Comparison of ENCODE assay signal across 8 cellular contexts in the genomic region with DNA sequence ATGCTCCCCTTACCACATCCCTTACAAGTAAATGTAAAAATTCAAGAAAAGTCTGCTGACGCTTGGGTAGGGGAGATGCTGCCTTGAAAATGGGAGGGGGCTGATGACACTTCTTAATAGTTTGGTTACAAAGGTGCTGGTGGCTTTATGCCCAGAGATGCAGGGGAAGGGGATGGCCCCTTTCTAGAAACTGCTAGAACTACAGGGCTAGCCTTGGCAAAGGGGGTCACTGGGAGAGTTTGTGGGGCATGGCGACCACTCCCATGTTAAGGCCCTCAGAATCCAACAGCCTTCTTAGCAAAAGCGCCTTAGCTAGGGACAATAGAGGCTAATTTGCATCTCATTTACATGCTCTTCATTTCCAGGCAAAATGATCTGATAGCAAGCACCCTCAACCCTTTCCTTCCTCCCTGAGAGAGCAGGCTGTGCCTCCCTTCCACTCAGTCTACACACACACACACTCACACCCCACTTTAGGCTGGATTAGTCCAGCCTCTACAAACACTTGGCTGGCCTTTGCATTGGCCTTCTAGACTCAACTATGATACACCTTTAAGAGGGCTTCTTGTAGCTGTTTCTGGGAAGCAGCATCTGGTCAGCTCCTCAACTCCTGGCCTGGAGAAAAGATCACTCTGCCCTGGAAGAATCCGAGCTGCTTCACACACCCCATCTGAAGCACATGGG. TPM values are rescaled to one million over a fixed set of nuclear protein-coding genes. Genes with fewer than 3 reads are reported as not detected.
DNase-seq lines count a peak whose midpoint lies in the region; ATAC-seq and TF ChIP-seq lines count a peak whose summit lies in the region.
"Had no signal": no experiment of that assay in that cellular context is flagged by ENCODE, and none has a peak within 500 bp of the region (broad histone marks: within the 10 kb centered on the region; RNA-seq: fewer than 3 reads in every experiment).

No MANE protein-coding gene starts in this region.

- peaks cover 13% of the 10 kb centered on the region for H3K27me3 Mint-ChIP-seq in activated CD8-positive, alpha-beta T cell treated with anti-CD3 and anti-CD28 coated beads, Interleukin-2, amount 10 ng/mL, durations not matched to agents 7 days and 5 days (ENCODE audit: low read depth)

- ATAC-seq in left lung: peak; percentile 58
- ATAC-seq in activated CD8-positive, alpha-beta T cell treated with anti-CD3 and anti-CD28 coated beads, Interleukin-2, amount 10 ng/mL, durations not matched to agents 7 days and 5 days: no peak

- no peaks in the 10 kb centered on the region for H3K9me3 ChIP-seq in HUES64 (ENCODE audit: insufficient read depth, low read depth, low read length)
- H3K9me3 ChIP-seq in left lung: no peaks in the 10 kb centered on the region

- peak overlapping the region; percentile 85 for H3K4me3 ChIP-seq in HUES64 (ENCODE audit: low read length)
- H3K4me3 ChIP-seq in astrocyte of the cerebellum (ENCODE audit: low read depth, low read length): peak overlapping the region; percentile 70
- H3K4me3 ChIP-seq in left lung: peak overlapping the region in 1 of 2 donors; percentile 81
- peak overlapping the region in 5 of 7 experiments; percentile 59 to 92 (median 76) for H3K4me3 ChIP-seq in skin epidermis

- H3K9me3 Mint-ChIP-seq in activated CD8-positive, alpha-beta T cell treated with anti-CD3 and anti-CD28 coated beads, Interleukin-2, amount 10 ng/mL, durations not matched to agents 7 days and 5 days (ENCODE audit: insufficient read depth): no peaks in the 10 kb centered on the region

- H3K4me3 Mint-ChIP-seq in activated CD8-positive, alpha-beta T cell treated with anti-CD3 and anti-CD28 coated beads, Interleukin-2, amount 10 ng/mL, durations not matched to agents 7 days and 5 days: no peak overlapping the region

- H3K9ac ChIP-seq in HUES64 (ENCODE audit: low read depth, low read length): peak overlapping the region; percentile 46; the same call in 1 of the 2 replicates

- peaks cover 15% of the 10 kb centered on the region for H3K4me1 Mint-ChIP-seq in activated CD8-positive, alpha-beta T cell treated with anti-CD3 and anti-CD28 coated beads, Interleukin-2, amount 10 ng/mL, durations not matched to agents 7 days and 5 days (ENCODE audit: low read depth)

- CTCF ChIA-PET in activated CD8-positive, alpha-beta T cell treated with anti-CD3 and anti-CD28 coated beads, Interleukin-2, amount 10 ng/mL, durations not matched to agents 7 days and 5 days (lab: Charles Lee): interaction anchor here (1.3 to 4.4 kb wide), 2 partner anchors 10 to 11 kb away, joined by 5 to 28 read pairs; a partner anchor contains a TSS

- no peak overlapping the region for H3K27ac Mint-ChIP-seq in activated CD8-positive, alpha-beta T cell treated with anti-CD3 and anti-CD28 coated beads, Interleukin-2, amount 10 ng/mL, durations not matched to agents 7 days and 5 days

- POLR2A ChIA-PET in activated CD8-positive, alpha-beta T cell treated with anti-CD3 and anti-CD28 coated beads, Interleukin-2, amount 10 ng/mL, durations not matched to agents 7 days and 5 days (lab: Charles Lee): no interaction called here

- DNase-seq in astrocyte of the cerebellum (ENCODE audit: low read depth): no peak
- peak in 1 of 2 donors; percentile 50 for DNase-seq in left lung
- no peak for DNase-seq in stimulated activated CD4-positive, alpha-beta T cell treated with anti-CD3 and anti-CD28 coated beads, Interleukin-15, amount 100 ng/mL, for 24 hours
- no peak for DNase-seq in activated CD8-positive, alpha-beta T cell treated with anti-CD3 and anti-CD28 coated beads, Interleukin-2, amount 10 ng/mL, durations not matched to agents 7 days and 5 days
- no peak for DNase-seq in H4 (ENCODE audit: low spot score)
- DNase-seq: activated CD4-positive, alpha-beta T cell treated with anti-CD3 and anti-CD28 coated beads for 1 hour had no signal

- H3K27me3 ChIP-seq in HUES64 (ENCODE audit: insufficient read depth, low read length): peaks cover 30% of the 10 kb centered on the region
- peaks cover 0 to 17% of the 10 kb centered on the region in 2 donors for H3K27me3 ChIP-seq in left lung

- H3K36me3 ChIP-seq in HUES64 (ENCODE audit: insufficient read depth, low read length) (peaks cover 5% of the 10 kb centered on the region; the same call in 1 of the 2 replicates), left lung (no peaks in the 10 kb centered on the region)

- H3K36me3 Mint-ChIP-seq in activated CD8-positive, alpha-beta T cell treated with anti-CD3 and anti-CD28 coated beads, Interleukin-2, amount 10 ng/mL, durations not matched to agents 7 days and 5 days (ENCODE audit: low read depth): no peaks in the 10 kb centered on the region

- TF ChIP-seq CTCF in astrocyte of the cerebellum (IDR thresholded peaks at IDR 0.05; ENCODE audit: low read depth, low read length, missing control alignments): no peak
- no peak for TF ChIP-seq CTCF in left lung (IDR thresholded peaks at IDR 0.05)

- peaks cover 28% of the 10 kb centered on the region for H3K4me1 ChIP-seq in HUES64 (ENCODE audit: insufficient read depth, low read length)
- H3K4me1 ChIP-seq in left lung: peaks cover 8 to 30% of the 10 kb centered on the region in 2 donors

- in situ Hi-C loops in astrocyte of the cerebellum (cut with HindIII; ENCODE audit: low sequenced_read_pairs): loop anchor here (5.0 kb wide), 1 partner anchor 47 kb away; no protein-coding TSS in a partner anchor

- WGBS in HUES64: 53% methylated on average over 4 of the region's 4 CpGs

- no peak overlapping the region for H3K27ac ChIP-seq in HUES64 (ENCODE audit: low read depth, low read length)
- H3K27ac ChIP-seq in left lung: no peak overlapping the region
- peak overlapping the region in 3 of 21 experiments; percentile 79 to 82 (median 81) for H3K27ac ChIP-seq in skin epidermis

- intact Hi-C loops in left lung (cut with DNase I): no loop called here

RNA-seq across cellular contexts. Expression of a gene that starts 1.8 kb away (rescaled TPM):
- polyA plus RNA-seq in HUES64 (2013, experiment 1 of 2): 9.7 TPM
- 18.6 TPM for polyA plus RNA-seq in HUES64 (2013, experiment 2 of 2)
- total RNA-seq in left lung: 1 to 10 TPM; 3.9 to 8.9 TPM
- total RNA-seq in activated CD8-positive, alpha-beta T cell treated with anti-CD3 and anti-CD28 coated beads, Interleukin-2, amount 10 ng/mL, durations not matched to agents 7 days and 5 days: 1 to 10 TPM; 1.9 to 2.2 TPM
- total RNA-seq in H4 (2014; rRNA removed; shearing (Covaris generic)): 1.1 and 2.7 TPM in 2 replicates

RNA-seq across cellular contexts. Expression of a gene that starts 11.8 kb away (rescaled TPM):
- polyA plus RNA-seq in HUES64 (2013, experiment 1 of 2): not detected
- not detected for polyA plus RNA-seq in HUES64 (2013, experiment 2 of 2)
- 10 to 100 TPM in 1 of 2 donors, 1 to 10 TPM in 1; 7.1 to 14.5 TPM for total RNA-seq in left lung
- 10 to 100 TPM; 18.5 to 20.0 TPM for total RNA-seq in activated CD8-positive, alpha-beta T cell treated with anti-CD3 and anti-CD28 coated beads, Interleukin-2, amount 10 ng/mL, durations not matched to agents 7 days and 5 days
- total RNA-seq in H4 (2014; rRNA removed; shearing (Covaris generic)): not detected in 2 replicates

RNA-seq across cellular contexts. Expression of a gene that starts 21.1 kb away (rescaled TPM):
- polyA plus RNA-seq in HUES64 (2013, experiment 1 of 2): 5.7 TPM
- 4.7 TPM for polyA plus RNA-seq in HUES64 (2013, experiment 2 of 2)
- 1 to 10 TPM; 5.8 to 8.7 TPM for total RNA-seq in left lung
- 1 to 10 TPM; 3.7 to 4.3 TPM for total RNA-seq in activated CD8-positive, alpha-beta T cell treated with anti-CD3 and anti-CD28 coated beads, Interleukin-2, amount 10 ng/mL, durations not matched to agents 7 days and 5 days
- 5.4 and 7.2 TPM in 2 replicates for total RNA-seq in H4 (2014; rRNA removed; shearing (Covaris generic))

RNA-seq across cellular contexts. Expression of a gene that starts 21.3 kb away (rescaled TPM):
- polyA plus RNA-seq in HUES64 (2013, experiment 1 of 2): 41.9 TPM
- polyA plus RNA-seq in HUES64 (2013, experiment 2 of 2): 43.9 TPM
- 10 to 100 TPM; 29.7 to 35.0 TPM for total RNA-seq in left lung
- 10 to 100 TPM; 53.0 to 55.9 TPM for total RNA-seq in activated CD8-positive, alpha-beta T cell treated with anti-CD3 and anti-CD28 coated beads, Interleukin-2, amount 10 ng/mL, durations not matched to agents 7 days and 5 days
- total RNA-seq in H4 (2014; rRNA removed; shearing (Covaris generic)): 31.5 and 39.7 TPM in 2 replicates

RNA-seq across cellular contexts. Expression of a gene that starts 31.2 kb away (rescaled TPM):
- not detected for polyA plus RNA-seq in HUES64 (2013, experiment 1 of 2)
- polyA plus RNA-seq in HUES64 (2013, experiment 2 of 2): not detected
- under 1 TPM in 1 of 2 donors, not detected in 1; 0.97 TPM for total RNA-seq in left lung
- 1 to 10 TPM; 2.2 to 3.4 TPM for total RNA-seq in activated CD8-positive, alpha-beta T cell treated with anti-CD3 and anti-CD28 coated beads, Interleukin-2, amount 10 ng/mL, durations not matched to agents 7 days and 5 days
- 0.35 TPM in 1 of 2 replicates, not detected in the other for total RNA-seq in H4 (2014; rRNA removed; shearing (Covaris generic))
